ENCODE assay signal across 9 cellular contexts in the genomic region with DNA sequence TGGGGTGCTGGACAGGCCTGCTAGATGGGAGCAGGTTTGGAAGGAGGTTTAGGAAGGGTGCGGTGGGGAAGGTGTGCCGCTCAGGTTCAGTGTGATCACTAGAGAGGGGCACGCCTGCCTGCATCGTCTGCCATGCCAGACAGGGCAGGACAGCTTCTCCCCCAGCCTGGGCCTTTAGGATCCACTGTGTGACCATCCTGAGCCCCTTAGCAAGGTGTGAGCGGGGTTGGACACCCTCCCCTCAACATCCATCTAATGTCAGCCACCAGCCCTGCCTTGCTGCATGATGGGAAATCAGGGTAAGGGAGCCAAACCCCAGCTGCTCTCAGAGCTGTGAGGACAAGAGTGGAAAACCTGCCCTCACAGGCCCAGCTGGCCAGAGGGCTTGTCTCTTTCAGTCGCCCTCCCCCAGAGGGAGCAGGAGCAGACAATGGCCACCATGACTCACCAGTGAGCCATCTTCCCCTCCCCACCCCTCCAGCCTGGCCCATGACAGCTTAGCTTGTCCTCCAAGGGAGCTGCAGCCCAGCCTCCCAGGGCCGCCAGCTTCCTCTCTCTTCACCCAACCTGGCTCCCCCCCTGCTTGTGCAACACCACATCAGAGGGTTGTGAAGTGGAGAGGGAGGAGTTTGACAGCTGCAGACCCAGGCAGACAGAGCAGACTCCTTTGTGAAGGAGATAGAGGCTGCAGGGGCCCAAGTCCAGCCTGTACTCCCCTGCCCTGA. TPM values are rescaled to one million over a fixed set of nuclear protein-coding genes. Genes with fewer than 3 reads are reported as not detected.
A peak's percentile ranks its signal among the peaks of the same experiment; 100 is the strongest.
DNase-seq lines count a peak whose midpoint lies in the region; ATAC-seq, FAIRE-seq and TF ChIP-seq lines count a peak whose summit lies in the region.
"Had no signal": no experiment of that assay in that cellular context is flagged by ENCODE, and none has a peak within 500 bp of the region (broad histone marks: within the 10 kb centered on the region; RNA-seq: fewer than 3 reads in every experiment).

No MANE protein-coding gene starts in this region.

- no TSS peak for BruUV-seq in HepG2 (replicated peaks; lab: Mats Ljungman, UMichigan)

- 0 out of 2 replicates have a peak overlapping the region, but pooled peaks have one; percentile 11 for H3K9ac ChIP-seq in HepG2 (ENCODE audit: insufficient read depth, low read depth, low read length)

- no peaks in the 10 kb centered on the region for H3K9me3 ChIP-seq in HepG2 (ENCODE audit: low read length)

- H3K79me2 ChIP-seq in HepG2 (ENCODE audit: insufficient read depth, low read length): no peaks in the 10 kb centered on the region

- intact Hi-C loops in activated CD4-positive, alpha-beta memory T cell treated with anti-CD3 and anti-CD28 coated beads for 36 hours (cut with micrococcal nuclease): loop anchor here (1.0 to 5.0 kb wide), 7 partner anchors 11 to 463 kb away; a partner anchor contains a TSS
- intact Hi-C loops in HepG2 (cut with micrococcal nuclease; ENCODE audit: unreplicated experiment): loop anchor here (1.0 kb wide), 1 partner anchor 37 kb away; a partner anchor contains a TSS

- peak overlapping the region; percentile 15 for H3K27ac ChIP-seq in HepG2 (ENCODE audit: extremely low read length, insufficient read depth, low read length)

- TF ChIP-seq EP300 in HepG2 (IDR thresholded peaks at IDR 0.05; ENCODE audit: low read depth in 2 of 2, low read length in 2 of 2) (peak in 1 of 2 experiments; percentile 78; a peak in 1 of 4 replicates), HepG2 (CRISPR knock-in tag; IDR thresholded peaks at IDR 0.05; ENCODE audit: borderline replicate concordance) (peak; percentile 79; the same call in 1 of the 2 replicates)

- H3K36me3 Mint-ChIP-seq in activated CD4-positive, alpha-beta memory T cell treated with anti-CD3 and anti-CD28 coated beads for 36 hours: no peaks in the 10 kb centered on the region

- H3K27me3 Mint-ChIP-seq in activated CD4-positive, alpha-beta memory T cell treated with anti-CD3 and anti-CD28 coated beads for 36 hours: no peaks in the 10 kb centered on the region

- no peak overlapping the region for H2AFZ ChIP-seq in HepG2 (ENCODE audit: low read length)

- H3K4me3 Mint-ChIP-seq in activated CD4-positive, alpha-beta memory T cell treated with anti-CD3 and anti-CD28 coated beads for 36 hours: peak overlapping the region; percentile 38

- no peak; the same call in 1 of the 2 replicates for TF ChIP-seq RAD21 in HepG2 (CRISPR knock-in tag; IDR thresholded peaks at IDR 0.05)

- H4K20me1 ChIP-seq in HepG2 (ENCODE audit: insufficient read depth, low read length): no peaks in the 10 kb centered on the region

- TF ChIP-seq CTCF in HepG2 (CRISPR knock-in tag; IDR thresholded peaks at IDR 0.05): peak; percentile 61

- no peak for TF ChIP-seq POLR2A in HepG2 (IDR thresholded peaks at IDR 0.05; ENCODE audit: insufficient read depth in 1 of 2, low read depth in 2 of 2, low read length in 2 of 2)

- in situ Hi-C loops in HepG2 (cut with HindIII; ENCODE audit: extremely low pct_ligation_motif_present, low pct_unique_long_range_greater_than_20kb): no loop called here

- peaks cover 53% of the 10 kb centered on the region for H3K4me1 ChIP-seq in HepG2 (ENCODE audit: insufficient read depth, low read length)

- peak overlapping the region; percentile 68 for H3K27ac Mint-ChIP-seq in activated CD4-positive, alpha-beta memory T cell treated with anti-CD3 and anti-CD28 coated beads for 36 hours

- DNase-seq in NCI-H1694 treated with DMSO at 0.1 percent for 48 hours (lab: John Stamatoyannopoulos, UW) (peak; percentile 39), NCI-H1694 (lab: John Stamatoyannopoulos, UW) (no peak), NCI-H69 (lab: John Stamatoyannopoulos, UW) (peak; percentile 96), dermis blood vessel endothelial cell (peak; percentile 98), HepG2 (ENCODE audit: low spot score) (peak; percentile 97)
- peak; percentile 95 for DNase-seq in activated CD4-positive, alpha-beta memory T cell treated with anti-CD3 and anti-CD28 coated beads for 36 hours
- DNase-seq in stimulated activated CD4-positive, alpha-beta T cell treated with anti-CD3 and anti-CD28 coated beads, Interleukin-4, amount 100 ng/mL, for 1 hour: peak; percentile 69

- no peaks in the 10 kb centered on the region for H3K9me3 Mint-ChIP-seq in activated CD4-positive, alpha-beta memory T cell treated with anti-CD3 and anti-CD28 coated beads for 36 hours

- no peaks in the 10 kb centered on the region for H3K27me3 ChIP-seq in HepG2 (ENCODE audit: control insufficient read depth in 1 of 2, insufficient read depth in 2 of 2, low read length in 2 of 2)

- CTCF ChIA-PET in activated CD4-positive, alpha-beta memory T cell treated with anti-CD3 and anti-CD28 coated beads for 36 hours (lab: Charles Lee): interaction anchor here (0.8 to 21.5 kb wide), 5 partner anchors 10 to 157 kb away, joined by 3 to 1370 read pairs (median 5); a partner anchor contains a TSS
- CTCF ChIA-PET in HepG2 (lab: Yijun Ruan, JAX; ENCODE audit: low intra/inter-chr PET ratio, low total read pairs): interaction anchor here (1.7 kb wide), 1 partner anchor 11 kb away, joined by 4 read pairs; no protein-coding TSS in a partner anchor

- H3K36me3 ChIP-seq in HepG2 (replicated peaks in 1 of 2; ENCODE audit: control insufficient read depth in 1 of 2, insufficient read depth in 2 of 2, low read length in 2 of 2): no peaks in the 10 kb centered on the region

- POLR2A ChIA-PET in activated CD4-positive, alpha-beta memory T cell treated with anti-CD3 and anti-CD28 coated beads for 36 hours (lab: Charles Lee): interaction anchor here (0.8 to 4.7 kb wide), 3 partner anchors 11 to 37 kb away, joined by 3 to 24 read pairs (median 6); a partner anchor contains a TSS
- POLR2A ChIA-PET in HepG2 (lab: Yijun Ruan, JAX): interaction anchor here (1.1 to 4.2 kb wide), 8 partner anchors 9 to 165 kb away, joined by 3 to 38 read pairs (median 5); a partner anchor contains a TSS

- peak overlapping the region in 1 of 3 experiments; percentile 25; a peak in 2 of 6 replicates for H3K4me3 ChIP-seq in HepG2 (replicated peaks in 1 of 3; ENCODE audit: insufficient read depth in 1 of 3, low read depth in 2 of 3, low read length in 3 of 3)

- FAIRE-seq in HepG2 (lab: Jason Lieb, UNC): peak; percentile 96
- FAIRE-seq: A204.1 had no signal

- 0% methylated on average over 2 of the region's 7 CpGs for WGBS in HepG2 (ENCODE audit: low lambda C conversion rate)

- H3K4me1 Mint-ChIP-seq in activated CD4-positive, alpha-beta memory T cell treated with anti-CD3 and anti-CD28 coated beads for 36 hours (ENCODE audit: low read depth): peaks cover 77% of the 10 kb centered on the region

- H3K4me2 ChIP-seq in HepG2 (ENCODE audit: low read depth, low read length): peak overlapping the region; percentile 51

- ATAC-seq in HepG2 (peak; percentile 96), GM21737 (IDR thresholded peaks at IDR 0.05; ENCODE audit: unreplicated experiment) (no peak)

RNA-seq across cellular contexts. Expression of a gene that starts 37.0 kb away (rescaled TPM):
- 1 to 10 TPM; 4.4 to 4.5 TPM for total RNA-seq in activated CD4-positive, alpha-beta memory T cell treated with anti-CD3 and anti-CD28 coated beads for 36 hours
- total RNA-seq in dermis blood vessel endothelial cell: 4.6 and 5.0 TPM in 2 replicates
- 1.1 and 1.2 TPM in 2 replicates for total RNA-seq in HepG2 (2016; rRNA removed; fragmentation: Illumina TruSeq; extraction: Trizol)
- total RNA-seq in HepG2 (2016; cell fraction: cytosol; rRNA removed; fragmentation: Illumina TruSeq; extraction: Trizol; ENCODE audit: low read depth): 0.10 and 0.18 TPM in 2 replicates
- 0.79 and 1.1 TPM in 2 replicates for total RNA-seq in HepG2 (2016; cell fraction: insoluble cytoplasmic fraction; rRNA removed; fragmentation: Illumina TruSeq; extraction: Trizol)
- 0.65 and 0.71 TPM in 2 replicates for total RNA-seq in HepG2 (2016; cell fraction: membrane; rRNA removed; fragmentation: Illumina TruSeq; extraction: Trizol)
- 1.5 and 1.6 TPM in 2 replicates for total RNA-seq in HepG2 (2016; cell fraction: nucleus; rRNA removed; fragmentation: Illumina TruSeq; extraction: Trizol)
- 0.68 and 0.75 TPM in 2 replicates for polyA plus RNA-seq in HepG2 (2011; rRNA removed)
- polyA plus RNA-seq in HepG2 (2011; cell fraction: cytosol; rRNA removed): 0.47 and 0.54 TPM in 2 replicates
- polyA plus RNA-seq in HepG2 (2011; cell fraction: nucleus; rRNA removed): 1.2 TPM in 2 replicates
- polyA plus RNA-seq in HepG2 (2012): 0.35 and 0.38 TPM in 2 replicates
- polyA plus RNA-seq in HepG2 (2016; cell fraction: cytosol; fragmentation: Illumina TruSeq; extraction: Trizol; ENCODE audit: low read depth): 0.17 and 0.19 TPM in 2 replicates
- 0.99 and 1.4 TPM in 2 replicates for polyA plus RNA-seq in HepG2 (2016; cell fraction: insoluble cytoplasmic fraction; fragmentation: Illumina TruSeq; extraction: Trizol; ENCODE audit: low read depth)
- 0.41 and 0.78 TPM in 2 replicates for polyA plus RNA-seq in HepG2 (2016; cell fraction: membrane; fragmentation: Illumina TruSeq; extraction: Trizol; ENCODE audit: low read depth)
- polyA plus RNA-seq in HepG2 (2016; cell fraction: nucleus; fragmentation: Illumina TruSeq; extraction: Trizol; ENCODE audit: insufficient read depth, low read depth): 2.5 and 3.1 TPM in 2 replicates
- polyA minus RNA-seq in HepG2 (2011; rRNA and poly(A)+ RNA removed; ENCODE audit: low replicate concordance): 1.7 and 4.8 TPM in 2 replicates
- 0.89 and 1.3 TPM in 2 replicates for polyA minus RNA-seq in HepG2 (2011; cell fraction: cytosol; rRNA and poly(A)+ RNA removed)
- 1.2 and 1.7 TPM in 2 replicates for polyA minus RNA-seq in HepG2 (2011; cell fraction: nucleus; rRNA and poly(A)+ RNA removed)

RNA-seq across cellular contexts. Expression of a gene that starts 56.8 kb away (rescaled TPM):
- 10 to 100 TPM in 1 of 2 experiments, 1 to 10 TPM in 1; 9.8 to 10.1 TPM for total RNA-seq in activated CD4-positive, alpha-beta memory T cell treated with anti-CD3 and anti-CD28 coated beads for 36 hours
- total RNA-seq in dermis blood vessel endothelial cell (1.7 and 1.9 TPM in 2 replicates), HepG2 (2016; rRNA removed; fragmentation: Illumina TruSeq; extraction: Trizol) (0.21 and 0.24 TPM in 2 replicates)
- total RNA-seq in HepG2 (2016; cell fraction: cytosol; rRNA removed; fragmentation: Illumina TruSeq; extraction: Trizol; ENCODE audit: low read depth): 0.35 and 0.71 TPM in 2 replicates
- 0.13 and 0.22 TPM in 2 replicates for total RNA-seq in HepG2 (2016; cell fraction: insoluble cytoplasmic fraction; rRNA removed; fragmentation: Illumina TruSeq; extraction: Trizol)
- 0.19 and 0.24 TPM in 2 replicates for total RNA-seq in HepG2 (2016; cell fraction: membrane; rRNA removed; fragmentation: Illumina TruSeq; extraction: Trizol)
- 0.28 and 0.37 TPM in 2 replicates for total RNA-seq in HepG2 (2016; cell fraction: nucleus; rRNA removed; fragmentation: Illumina TruSeq; extraction: Trizol)
- polyA plus RNA-seq in HepG2 (2011; rRNA removed): 0.12 and 0.26 TPM in 2 replicates
- polyA plus RNA-seq in HepG2 (2011; cell fraction: cytosol; rRNA removed): 0.09 and 0.12 TPM in 2 replicates
- 0.23 and 0.36 TPM in 2 replicates for polyA plus RNA-seq in HepG2 (2011; cell fraction: nucleus; rRNA removed)
- 0.07 and 0.23 TPM in 2 replicates for polyA plus RNA-seq in HepG2 (2012)
- 0.05 and 0.09 TPM in 2 replicates for polyA plus RNA-seq in HepG2 (2016; cell fraction: cytosol; fragmentation: Illumina TruSeq; extraction: Trizol; ENCODE audit: low read depth)
- 0.11 and 0.27 TPM in 2 replicates for polyA plus RNA-seq in HepG2 (2016; cell fraction: insoluble cytoplasmic fraction; fragmentation: Illumina TruSeq; extraction: Trizol; ENCODE audit: low read depth)
- 0.16 and 0.31 TPM in 2 replicates for polyA plus RNA-seq in HepG2 (2016; cell fraction: membrane; fragmentation: Illumina TruSeq; extraction: Trizol; ENCODE audit: low read depth)
- polyA plus RNA-seq in HepG2 (2016; cell fraction: nucleus; fragmentation: Illumina TruSeq; extraction: Trizol; ENCODE audit: insufficient read depth, low read depth): 0.20 and 0.56 TPM in 2 replicates
- 0.78 and 3.1 TPM in 2 replicates for polyA minus RNA-seq in HepG2 (2011; rRNA and poly(A)+ RNA removed; ENCODE audit: low replicate concordance)
- not detected in 2 replicates for polyA minus RNA-seq in HepG2 (2011; cell fraction: cytosol; rRNA and poly(A)+ RNA removed)
- polyA minus RNA-seq in HepG2 (2011; cell fraction: nucleus; rRNA and poly(A)+ RNA removed): 0.26 TPM in 1 of 2 replicates, not detected in the other
